9 cellular contexts compared by ENCODE assay signal in the genomic region with DNA sequence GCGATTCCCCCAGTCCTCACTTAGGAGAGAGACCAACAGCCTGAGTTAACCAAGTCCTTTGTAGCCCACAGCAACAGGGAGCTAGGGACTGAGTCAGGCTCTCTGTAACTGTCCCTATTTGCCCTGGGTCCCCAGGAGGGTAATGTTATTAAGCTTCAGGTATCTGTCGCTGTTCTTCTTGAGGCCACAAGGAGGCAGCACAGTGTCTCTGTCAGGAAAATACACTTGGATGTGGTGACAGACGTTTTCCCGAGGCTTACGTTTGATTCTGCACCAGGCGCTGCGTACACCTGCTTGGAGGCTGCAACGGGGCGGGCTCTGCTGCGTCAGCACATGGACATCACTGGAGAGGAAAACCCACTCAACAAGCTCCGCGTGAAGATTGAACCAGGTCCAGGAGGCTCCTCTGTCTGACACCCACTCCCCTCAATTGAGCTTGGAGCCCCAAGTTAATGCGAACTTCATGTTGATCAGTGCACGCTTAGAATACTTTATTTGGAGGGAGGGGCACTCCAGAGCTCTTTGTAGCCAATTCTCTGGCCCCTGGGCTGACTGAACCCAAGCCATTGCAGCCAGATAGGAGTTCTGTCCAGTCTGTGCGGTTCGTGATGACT. TPM values are rescaled to one million over a fixed set of nuclear protein-coding genes. Genes with fewer than 3 reads are reported as not detected.
DNase-seq lines count a peak whose midpoint lies in the region; ATAC-seq and TF ChIP-seq lines count a peak whose summit lies in the region.
"Had no signal": no experiment of that assay in that cellular context is flagged by ENCODE, and none has a peak within 500 bp of the region (broad histone marks: within the 10 kb centered on the region; RNA-seq: fewer than 3 reads in every experiment).

No MANE protein-coding gene starts in this region.

- no peak overlapping the region for H3K27ac ChIP-seq in DOHH2 (ENCODE audit: low read depth, low read length)
- no peak overlapping the region for H3K27ac ChIP-seq in KMS-11
- no peak overlapping the region for H3K27ac ChIP-seq in OCI-LY1 (ENCODE audit: low read depth, low read length, poor library complexity, severe bottlenecking)
- no peak overlapping the region for H3K27ac ChIP-seq in brain microvascular endothelial cell
- H3K27ac ChIP-seq in thoracic aorta, result no peak overlapping the region
- H3K27ac ChIP-seq: skin epidermis had no signal

- DNase-seq in brain microvascular endothelial cell, result no peak
- no peak for DNase-seq in kidney epithelial cell (ENCODE audit: low read depth)
- DNase-seq in thoracic aorta (ENCODE audit: low spot score), result no peak
- no peak for DNase-seq in mesenteric fat pad (ENCODE audit: low spot score)

- H3F3A ChIP-seq in DOHH2 (ENCODE audit: control insufficient read depth, insufficient read depth) (no peaks in the 10 kb centered on the region), OCI-LY1 (ENCODE audit: insufficient read depth, low read length) (no peaks in the 10 kb centered on the region)

- peaks cover 32% of the 10 kb centered on the region for H3K36me3 ChIP-seq in DOHH2 (ENCODE audit: control insufficient read depth, low read length)
- no peaks in the 10 kb centered on the region for H3K36me3 ChIP-seq in KMS-11 (ENCODE audit: insufficient read depth)
- H3K36me3 ChIP-seq in OCI-LY1 (ENCODE audit: insufficient read depth, low read length), result no peaks in the 10 kb centered on the region
- H3K36me3 ChIP-seq in brain microvascular endothelial cell (replicated peaks), result peaks cover 58% of the 10 kb centered on the region
- H3K36me3 ChIP-seq in kidney epithelial cell (ENCODE audit: control insufficient read depth, insufficient read depth, low read length), result peaks cover 3% of the 10 kb centered on the region
- H3K36me3 ChIP-seq in thoracic aorta, result peaks cover 35% of the 10 kb centered on the region

- H3K9me3 ChIP-seq in DOHH2 (ENCODE audit: control insufficient read depth, insufficient read depth, low read length), result no peaks in the 10 kb centered on the region
- H3K9me3 ChIP-seq in OCI-LY1 (ENCODE audit: low read length), result no peaks in the 10 kb centered on the region
- H3K9me3 ChIP-seq in thoracic aorta, result no peaks in the 10 kb centered on the region

- ATAC-seq in thoracic aorta (ENCODE audit: insufficient number of reproducible peaks, low FRiP score, low read depth), result no peak
- ATAC-seq in GM21367 (IDR thresholded peaks at IDR 0.05; ENCODE audit: unreplicated experiment), result no peak

- H3K4me3 ChIP-seq in DOHH2 (ENCODE audit: low read length), result no peak overlapping the region
- H3K4me3 ChIP-seq in KMS-11 (IDR thresholded peaks at IDR 0.05; ENCODE audit: insufficient read depth, low read depth, low read length), result no peak overlapping the region
- no peak overlapping the region for H3K4me3 ChIP-seq in OCI-LY1 (ENCODE audit: low read depth, low read length, poor library complexity, severe bottlenecking)
- no peak overlapping the region for H3K4me3 ChIP-seq in brain microvascular endothelial cell (ENCODE audit: low read depth, low read length)
- no peak overlapping the region for H3K4me3 ChIP-seq in kidney epithelial cell (ENCODE audit: low read depth, low read length)
- no peak overlapping the region for H3K4me3 ChIP-seq in thoracic aorta
- H3K4me3 ChIP-seq: skin epidermis had no signal

- H3K79me2 ChIP-seq in DOHH2 (ENCODE audit: control insufficient read depth, low read length) (no peaks in the 10 kb centered on the region), KMS-11 (ENCODE audit: insufficient read depth, low read depth) (no peaks in the 10 kb centered on the region), OCI-LY1 (ENCODE audit: insufficient read depth, low read length) (no peaks in the 10 kb centered on the region)

- H3K27me3 ChIP-seq in DOHH2 (ENCODE audit: control insufficient read depth, low read length) (no peaks in the 10 kb centered on the region), KMS-11 (ENCODE audit: insufficient read depth, low read depth) (no peaks in the 10 kb centered on the region), OCI-LY1 (ENCODE audit: insufficient read depth, low read length) (no peaks in the 10 kb centered on the region), brain microvascular endothelial cell (replicated peaks) (no peaks in the 10 kb centered on the region), kidney epithelial cell (ENCODE audit: control insufficient read depth, insufficient read depth, low read length) (no peaks in the 10 kb centered on the region), thoracic aorta (replicated peaks; ENCODE audit: insufficient read depth) (no peaks in the 10 kb centered on the region)

- H3K4me1 ChIP-seq in DOHH2 (ENCODE audit: control insufficient read depth, low read length) (peaks cover 6% of the 10 kb centered on the region), KMS-11 (ENCODE audit: low read depth, poor library complexity, severe bottlenecking) (no peaks in the 10 kb centered on the region), OCI-LY1 (ENCODE audit: insufficient read depth, low read length, severe bottlenecking) (no peaks in the 10 kb centered on the region), thoracic aorta (ENCODE audit: control insufficient read depth in 1 of 2, low read depth in 2 of 2) (no peaks in the 10 kb centered on the region)

- H3K4me2 ChIP-seq in DOHH2 (ENCODE audit: low read length), result no peak overlapping the region
- H3K4me2 ChIP-seq in KMS-11, result no peak overlapping the region
- no peak overlapping the region for H3K4me2 ChIP-seq in OCI-LY1 (ENCODE audit: low read length)

- TF ChIP-seq CTCF in DOHH2 (IDR thresholded peaks at IDR 0.05; ENCODE audit: low read depth, low read length, poor library complexity, severe bottlenecking) (peak; percentile 85), KMS-11 (conservative IDR thresholded peaks at IDR 0.05; ENCODE audit: low read depth, low read length) (peak; percentile 94), OCI-LY1 (IDR thresholded peaks at IDR 0.05; ENCODE audit: low read length) (peak; percentile 79), brain microvascular endothelial cell (IDR thresholded peaks at IDR 0.05; ENCODE audit: low read depth, low read length, missing control alignments) (peak; percentile 86), kidney epithelial cell (IDR thresholded peaks at IDR 0.05; ENCODE audit: insufficient read depth, low read length, poor library complexity, severe bottlenecking) (peak; percentile 83), thoracic aorta (IDR thresholded peaks at IDR 0.05) (peak; percentile 68)

- H3K9me2 ChIP-seq in DOHH2 (replicated peaks; ENCODE audit: control insufficient read depth, low read length) (no peaks in the 10 kb centered on the region), OCI-LY1 (ENCODE audit: low read depth, low read length) (no peaks in the 10 kb centered on the region)

- H3K9ac ChIP-seq in KMS-11 (no peak overlapping the region), OCI-LY1 (ENCODE audit: low read length) (no peak overlapping the region)

- H2AFZ ChIP-seq in KMS-11 (ENCODE audit: low read depth) (no peak overlapping the region), OCI-LY1 (ENCODE audit: low read length) (no peak overlapping the region)

- H4K20me1 ChIP-seq in DOHH2 (ENCODE audit: control insufficient read depth, insufficient read depth, low read depth, low read length) (no peaks in the 10 kb centered on the region), KMS-11 (ENCODE audit: insufficient read depth) (no peaks in the 10 kb centered on the region), OCI-LY1 (ENCODE audit: insufficient read depth, low read length) (no peaks in the 10 kb centered on the region)

- in situ Hi-C loops in brain microvascular endothelial cell (cut with HindIII; ENCODE audit: low pct_ligation_motif_present, low sequenced_read_pairs), result loop anchor here (25.0 kb wide), 1 partner anchor 138 kb away; the partner anchor contains the start of gene ARL8A

RNA-seq across cellular contexts. Expression of gene ELF3, which starts 10.7 kb away (rescaled TPM):
- total RNA-seq in kidney epithelial cell (128 and 153 TPM in 2 replicates), thoracic aorta (1 to 10 TPM in 1 of 2 donors, under 1 TPM in 1; 0.95 to 4.9 TPM), mesenteric fat pad (1.9 TPM)

RNA-seq across cellular contexts. Expression of gene RNPEP, which starts 17.3 kb away (rescaled TPM):
- 75.8 and 97.4 TPM in 2 replicates for total RNA-seq in kidney epithelial cell
- 10 to 100 TPM; 46.3 to 58.2 TPM for total RNA-seq in thoracic aorta
- total RNA-seq in mesenteric fat pad, result 40.7 TPM

RNA-seq across cellular contexts. Expression of gene TIMM17A, which starts 44.4 kb away (rescaled TPM):
- total RNA-seq in kidney epithelial cell, result 41.2 and 47.2 TPM in 2 replicates
- total RNA-seq in thoracic aorta, result 10 to 100 TPM; 29.6 to 44.7 TPM
- 61.7 TPM for total RNA-seq in mesenteric fat pad

RNA-seq across cellular contexts. Expression of gene LMOD1, which starts 53.4 kb away (rescaled TPM):
- total RNA-seq in kidney epithelial cell, result under 0.01 and 0.07 TPM in 2 replicates
- total RNA-seq in thoracic aorta, result 100 to 1,000 TPM; 638 to 761 TPM
- 26.5 TPM for total RNA-seq in mesenteric fat pad

Comparison
In these comparisons a context has a peak if more than half of its experiments do, and no peak if none do; other contexts are left out.
1. RNA of gene ELF3, which starts 10.7 kb away (total RNA-seq): 128 to 153 TPM in kidney epithelial cell; 0.95 to 4.9 TPM in thoracic aorta and 1.9 TPM in mesenteric fat pad (single experiment); every median in the first group is over 10 times any median in the second.
2. Peak in every context shown above with its lines, with median percentiles within 50 percentile points of each other: CTCF ChIP-seq.